12 cellular contexts compared by ENCODE assay signal in genomic region chr4:52846502-52846901, GRCh38. TPM values are rescaled to one million over a fixed set of nuclear protein-coding genes. Genes with fewer than 3 reads are reported as not detected.
DNase-seq lines count a peak whose midpoint lies in the region; ATAC-seq and TF ChIP-seq lines count a peak whose summit lies in the region.
"Had no signal": no experiment of that assay in that cellular context is flagged by ENCODE, and none has a peak within 500 bp of the region (broad histone marks: within the 10 kb centered on the region; RNA-seq: fewer than 3 reads in every experiment).

No MANE protein-coding gene starts in this region.

- 51 to 72% methylated on average over 2 of the region's 2 CpGs for WGBS in testis, 2 donors

- no peaks in the 10 kb centered on the region for H3K36me3 Mint-ChIP-seq in nephron (ENCODE audit: low read depth)

- ATAC-seq in Right ventricle myocardium inferior = peak; percentile 87

- DNase-seq in Right ventricle myocardium inferior (ENCODE audit: missing footprints) (no peak), right atrium auricular region (ENCODE audit: low spot score) (no peak), left ventricle myocardium inferior (no peak), testis (peak; percentile 32), H4 (ENCODE audit: low spot score) (no peak), NCI-H345 (lab: John Stamatoyannopoulos, UW) (no peak)
- no peak for DNase-seq in activated T-cell treated with anti-CD3 and anti-CD28 coated beads, Interleukin-2, amount 50 U/mL, for 1 hour
- DNase-seq: DMS53, GF-D8, H9 had no signal

- no peaks in the 10 kb centered on the region for H3K27me3 Mint-ChIP-seq in nephron (ENCODE audit: low read depth)

- H3K27ac Mint-ChIP-seq in nephron = peak overlapping the region in 2 of 3 experiments; percentile 24 to 25
- H3K27ac Mint-ChIP-seq: H9 had no signal

- peaks cover 59% of the 10 kb centered on the region for H3K4me1 Mint-ChIP-seq in nephron

- no peaks in the 10 kb centered on the region for H3K27me3 ChIP-seq in right atrium auricular region
- no peaks in the 10 kb centered on the region for H3K27me3 ChIP-seq in left ventricle myocardium inferior (ENCODE audit: low read depth)
- H3K27me3 ChIP-seq in testis = no peaks in the 10 kb centered on the region

- TF ChIP-seq POLR2A in testis (IDR thresholded peaks at IDR 0.05) = no peak

- H3K36me3 ChIP-seq in right atrium auricular region (no peaks in the 10 kb centered on the region), left ventricle myocardium inferior (no peaks in the 10 kb centered on the region), testis (ENCODE audit: low read depth, missing control alignments) (no peaks in the 10 kb centered on the region)

- intact Hi-C loops in Right ventricle myocardium inferior (cut with DNase I) (no loop called here), left ventricle myocardium inferior (cut with micrococcal nuclease) (no loop called here), testis (cut with DNase I; ENCODE audit: low total_unique reads) (no loop called here)

- peak overlapping the region in 1 of 2 donors; percentile 23 for H3K27ac ChIP-seq in right atrium auricular region
- peak overlapping the region; percentile 62 for H3K27ac ChIP-seq in left ventricle myocardium inferior (replicated peaks)
- H3K27ac ChIP-seq in testis = no peak overlapping the region

- H3K9me3 ChIP-seq in right atrium auricular region (no peaks in the 10 kb centered on the region), left ventricle myocardium inferior (replicated peaks) (no peaks in the 10 kb centered on the region), testis (no peaks in the 10 kb centered on the region)

- H3K4me3 ChIP-seq in right atrium auricular region = no peak overlapping the region
- no peak overlapping the region for H3K4me3 ChIP-seq in left ventricle myocardium inferior
- H3K4me3 ChIP-seq in testis = no peak overlapping the region

- no peaks in the 10 kb centered on the region for H3K9me3 Mint-ChIP-seq in nephron
- H3K9me3 Mint-ChIP-seq: H9 had no signal

- peaks cover 0 to 19% of the 10 kb centered on the region in 2 donors for H3K4me1 ChIP-seq in right atrium auricular region
- peaks cover 39% of the 10 kb centered on the region for H3K4me1 ChIP-seq in left ventricle myocardium inferior
- H3K4me1 ChIP-seq in testis = peaks cover 16% of the 10 kb centered on the region

- no peak for TF ChIP-seq CTCF in right atrium auricular region (IDR thresholded peaks at IDR 0.05)
- no peak for TF ChIP-seq CTCF in left ventricle myocardium inferior (IDR thresholded peaks at IDR 0.05; ENCODE audit: borderline replicate concordance)
- TF ChIP-seq CTCF in nephron (IDR thresholded peaks at IDR 0.05; ENCODE audit: unreplicated experiment in 3 of 3) = no peak
- no peak for TF ChIP-seq CTCF in testis (IDR thresholded peaks at IDR 0.05)

- H3K4me3 Mint-ChIP-seq in nephron = no peak overlapping the region
- H3K4me3 Mint-ChIP-seq: H9 had no signal

RNA-seq across cellular contexts. Expression of gene RASL11B, which starts 15.6 kb away (rescaled TPM):
- 3.7 TPM for total RNA-seq in Right ventricle myocardium inferior
- total RNA-seq in right atrium auricular region = 10 to 100 TPM; 10.9 to 12.2 TPM
- 8.7 TPM for total RNA-seq in left ventricle myocardium inferior
- 10 to 100 TPM; 16.7 to 25.5 TPM for total RNA-seq in testis
- 15.3 TPM for polyA plus RNA-seq in testis (ENCODE audit: insufficient read depth, low read depth, low replicate concordance)
- total RNA-seq in H4 (2014; rRNA removed; shearing (Covaris generic)) = 0.60 and 0.80 TPM in 2 replicates
- total RNA-seq: HT1080 had no signal
